In the genomic region with DNA sequence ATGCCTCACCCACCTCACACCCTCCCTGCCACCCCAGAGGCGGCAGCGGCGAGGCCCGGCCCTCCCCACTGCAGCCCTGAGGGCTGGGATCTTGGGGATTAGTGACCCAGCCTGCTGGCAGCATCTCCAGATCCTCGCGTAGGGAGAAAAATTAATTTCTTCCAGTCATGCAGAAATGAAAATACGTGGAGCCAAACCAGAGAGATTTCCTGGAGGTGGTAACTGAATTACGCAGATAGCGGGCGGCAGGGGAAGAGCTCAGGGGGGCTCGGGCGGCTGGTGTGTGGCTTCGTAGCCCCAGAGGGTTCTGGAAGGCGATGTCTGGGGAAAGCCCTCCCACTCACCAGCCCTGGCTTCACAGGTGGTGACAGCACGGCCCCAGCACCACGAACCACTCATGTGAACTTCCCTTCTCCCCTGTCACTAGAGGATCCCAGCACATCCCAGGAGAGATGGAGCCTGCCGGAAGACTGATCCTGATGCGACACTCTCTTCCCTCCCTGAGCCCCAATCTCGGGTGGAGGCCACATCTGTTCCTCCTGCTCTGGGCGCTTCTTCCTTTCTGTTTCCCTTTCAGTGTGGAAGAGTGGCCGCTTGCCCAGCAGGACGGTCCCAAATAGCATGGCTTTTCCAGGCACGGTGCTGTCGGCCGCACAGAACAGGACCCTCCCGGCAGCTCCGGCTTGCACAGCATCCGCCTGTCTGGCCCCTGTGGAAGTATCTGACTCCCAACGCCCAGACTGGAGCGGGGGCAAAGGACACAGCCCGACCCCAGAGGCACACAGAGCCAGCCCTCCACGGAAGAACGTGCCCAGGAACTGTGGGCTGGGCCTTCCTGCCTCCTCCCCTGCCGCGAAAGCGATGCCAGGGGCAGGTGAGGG, we compare ENCODE assay signal across 8 cellular contexts. TPM values are rescaled to one million over a fixed set of nuclear protein-coding genes. Genes with fewer than 3 reads are reported as not detected.
DNase-seq lines count a peak whose midpoint lies in the region; ATAC-seq and TF ChIP-seq lines count a peak whose summit lies in the region.

No MANE protein-coding gene starts in this region.

- BruUV-seq in mammary epithelial cell (replicated peaks; lab: Mats Ljungman, UMichigan) = no TSS peak

- H3K9me3 ChIP-seq in breast epithelium (no peaks in the 10 kb centered on the region), mammary epithelial cell (replicated peaks; ENCODE audit: insufficient read depth, low read length) (no peaks in the 10 kb centered on the region)

- no peak overlapping the region for H3K9ac ChIP-seq in mammary epithelial cell (ENCODE audit: insufficient read depth, low read length)

- no peaks in the 10 kb centered on the region for H3K79me2 ChIP-seq in mammary epithelial cell (ENCODE audit: insufficient read depth, low read length)

- H3K27ac Mint-ChIP-seq in nephron progenitor cell = no peak overlapping the region

- 23% methylated on average over 15 of the region's 36 CpGs for WGBS in mammary epithelial cell (ENCODE audit: low coverage, missing lambda C conversion rate)

- H3K4me1 Mint-ChIP-seq in nephron progenitor cell = peaks cover 7% of the 10 kb centered on the region

- intact Hi-C loops in breast epithelium (cut with DNase I; ENCODE audit: low total_unique reads) = no loop called here
- intact Hi-C loops in mammary epithelial cell (cut with micrococcal nuclease) = no loop called here

- H3K4me3 Mint-ChIP-seq in nephron progenitor cell = peak overlapping the region; percentile 23

- no peaks in the 10 kb centered on the region for H3K36me3 Mint-ChIP-seq in nephron progenitor cell (ENCODE audit: low read depth)

- H4K20me1 ChIP-seq in mammary epithelial cell (ENCODE audit: insufficient read depth, low read length) = peaks cover 4% of the 10 kb centered on the region

- no peak overlapping the region for H2AFZ ChIP-seq in mammary epithelial cell (ENCODE audit: low read depth, low read length)

- H3K36me3 ChIP-seq in breast epithelium (no peaks in the 10 kb centered on the region), mammary epithelial cell (ENCODE audit: insufficient read depth, low read length) (no peaks in the 10 kb centered on the region)

- H3K27me3 ChIP-seq in breast epithelium = peaks cover 2 to 41% of the 10 kb centered on the region in 2 donors
- peaks cover 42% of the 10 kb centered on the region for H3K27me3 ChIP-seq in mammary epithelial cell (ENCODE audit: insufficient read depth, low read length)

- peak overlapping the region in 1 of 2 donors; percentile 69 for H3K27ac ChIP-seq in breast epithelium
- no peak overlapping the region for H3K27ac ChIP-seq in mammary epithelial cell (ENCODE audit: insufficient read depth, low read depth, low read length)
- H3K27ac ChIP-seq in coronary artery = peak overlapping the region in 1 of 2 donors; percentile 42

- no peak for ATAC-seq in GM18498 (IDR thresholded peaks at IDR 0.05; ENCODE audit: unreplicated experiment)

- no peak overlapping the region for H3K4me2 ChIP-seq in mammary epithelial cell (ENCODE audit: insufficient read depth, low read depth, low read length)

- CTCF ChIA-PET in mammary epithelial cell (lab: Charles Lee; ENCODE audit: low non-redundant PET) = no interaction called here

- H3K9me3 Mint-ChIP-seq in nephron progenitor cell = no peaks in the 10 kb centered on the region

- in situ Hi-C loops in mammary epithelial cell (cut with MboI; ENCODE audit: low sequenced_read_pairs in 2 of 2) = loop anchor here in 1 of 2 donors (10.0 kb wide), 1 partner anchor 226 kb away; no protein-coding TSS in a partner anchor

- TF ChIP-seq CTCF in breast epithelium (IDR thresholded peaks at IDR 0.05) (no peak), mammary epithelial cell (conservative IDR thresholded peaks at IDR 0.05 in 1 of 2, IDR thresholded peaks at IDR 0.05 in 1 of 2; ENCODE audit: extremely low read depth in 1 of 2, insufficient read depth in 1 of 2, low read depth in 1 of 2, low read length in 2 of 2) (no peak), coronary artery (IDR thresholded peaks at IDR 0.05) (no peak), nephron progenitor cell (IDR thresholded peaks at IDR 0.05) (no peak)

- dilution Hi-C loops in mammary epithelial cell (cut with HindIII; ENCODE audit: low sequenced_read_pairs) = no loop called here

- TF ChIP-seq POLR2A in breast epithelium (IDR thresholded peaks at IDR 0.05) = no peak

- H3K27me3 Mint-ChIP-seq in nephron progenitor cell (ENCODE audit: low read depth, poor library complexity) = peaks cover 72% of the 10 kb centered on the region

- H3K4me3 ChIP-seq in breast epithelium (peak overlapping the region; percentile 49 to 82 (median 57)), mammary epithelial cell (replicated peaks in 1 of 3; ENCODE audit: insufficient read depth in 1 of 3, low read depth in 2 of 3, low read length in 3 of 3) (no peak overlapping the region), coronary artery (peak overlapping the region; percentile 73)

- DNase-seq in breast epithelium (ENCODE audit: low spot score in 2 of 2) (no peak), mammary epithelial cell (no peak), coronary artery (ENCODE audit: low spot score) (no peak), nephron progenitor cell (no peak), AG08395 (ENCODE audit: low spot score) (no peak), SW 1271 (lab: John Stamatoyannopoulos, UW) (no peak)
- DNase-seq in stimulated activated naive CD4-positive, alpha-beta T cell (lab: John Stamatoyannopoulos, UW) = no peak

- H3K4me1 ChIP-seq in breast epithelium (peaks cover 0 to 19% of the 10 kb centered on the region in 2 donors), mammary epithelial cell (ENCODE audit: insufficient read depth, low read length) (peaks cover 4% of the 10 kb centered on the region)

RNA-seq across cellular contexts. Expression of a gene that starts 37.8 kb away (rescaled TPM):
- total RNA-seq in breast epithelium = 1 to 10 TPM in 1 of 3 donors, under 1 TPM in 2; 0.64 to 2.3 (median 0.88) TPM
- under 1 TPM in 1 of 2 donors, not detected in 1; 0.83 TPM for total RNA-seq in mammary epithelial cell
- polyA plus RNA-seq in mammary epithelial cell = 0.09 TPM
- not detected for polyA minus RNA-seq in mammary epithelial cell

Comparison
In these comparisons a context has a peak if more than half of its experiments do, and no peak if none do; other contexts are left out.
1. H3K4me3 ChIP-seq: peak in breast epithelium (3 of 3) and coronary artery (single experiment); none in mammary epithelial cell (0 of 3).